21 cellular contexts compared by ENCODE assay signal in the genomic region with DNA sequence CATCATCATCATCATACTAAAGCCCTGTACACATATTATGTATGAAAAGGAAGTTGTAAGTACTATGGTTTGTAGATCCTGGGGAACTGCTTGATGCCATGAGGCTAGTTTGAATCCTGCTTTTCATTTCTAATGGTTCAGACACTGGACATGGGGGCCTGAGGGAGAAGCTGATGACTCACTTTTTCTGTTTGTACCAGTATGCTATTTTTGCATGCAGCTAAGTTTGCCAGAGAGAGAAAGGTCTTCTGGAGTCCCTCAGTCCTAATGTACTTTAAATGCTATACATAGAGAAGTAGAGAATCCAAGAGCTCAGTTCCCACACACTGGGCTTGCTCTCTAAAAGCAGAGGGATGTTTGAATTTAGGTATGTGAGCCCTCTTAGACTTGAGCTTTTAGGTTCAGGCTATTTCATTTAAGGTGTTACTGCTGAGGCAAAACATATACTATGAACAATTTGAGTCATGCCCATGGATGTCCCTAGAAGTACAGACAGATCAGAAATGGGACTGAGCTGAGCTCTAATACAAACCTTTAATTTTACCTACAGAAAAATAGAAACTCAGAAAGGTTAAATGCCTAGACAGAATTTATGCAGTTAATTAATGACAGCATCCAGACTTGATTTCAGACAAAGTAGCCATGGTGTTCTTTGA. TPM values are rescaled to one million over a fixed set of nuclear protein-coding genes. Genes with fewer than 3 reads are reported as not detected.
DNase-seq lines count a peak whose midpoint lies in the region; ATAC-seq and TF ChIP-seq lines count a peak whose summit lies in the region.
"Had no signal": no experiment of that assay in that cellular context is flagged by ENCODE, and none has a peak within 500 bp of the region (broad histone marks: within the 10 kb centered on the region; RNA-seq: fewer than 3 reads in every experiment).

No MANE protein-coding gene starts in this region.

- H3K9ac ChIP-seq in PC-3 (ENCODE audit: low read length) = no peak overlapping the region
- H3K9ac ChIP-seq in fibroblast of lung (ENCODE audit: insufficient read depth, low read length) = no peak overlapping the region

- H3K27ac ChIP-seq in PC-3 (ENCODE audit: low read length) = no peak overlapping the region
- no peak overlapping the region for H3K27ac ChIP-seq in fibroblast of lung (ENCODE audit: insufficient read depth, low read length)
- H3K27ac ChIP-seq: adrenal gland had no signal

- no peaks in the 10 kb centered on the region for H3K9me2 ChIP-seq in PC-3 (replicated peaks; ENCODE audit: low read length)

- DNase-seq in PC-3 = peak; percentile 5
- peak; percentile 36 to 56 for DNase-seq in fibroblast of lung (ENCODE audit: low read depth in 2 of 2)
- peak; percentile 31 for DNase-seq in retinal pigment epithelial cell (ENCODE audit: low read depth)
- DNase-seq in immature natural killer cell = no peak
- DNase-seq in NCI-H748 treated with DMSO at 0.1 percent for 48 hours (lab: John Stamatoyannopoulos, UW) = no peak
- DNase-seq in NCI-H1930 (lab: John Stamatoyannopoulos, UW) = no peak
- no peak for DNase-seq in middle frontal gyrus (ENCODE audit: extremely low spot score, low spot score)
- DNase-seq: activated CD4-positive, alpha-beta T cell treated with anti-CD3 and anti-CD28 coated beads, Interleukin-2, amount 10 ng/mL, durations not matched to agents 24 days and 14 days; activated CD8-positive, alpha-beta memory T cell treated with anti-CD3 and anti-CD28 coated beads, Interleukin-2, amount 50 U/mL, for 48 hours; activated gamma-delta T cell; adrenal gland; CD4-positive, alpha-beta T cell; NCI-H1092 treated with DMSO at 0.1 percent for 48 hours; NCI-H2107; NCI-H524; SIG-M5 had no signal

- H3K4me3 ChIP-seq in PC-3 (ENCODE audit: low read length) = no peak overlapping the region
- H3K4me3 ChIP-seq in fibroblast of lung (replicated peaks in 1 of 4; ENCODE audit: control extremely low read depth in 1 of 4, insufficient read depth in 1 of 4, low read depth in 3 of 4, low read length in 4 of 4) = no peak overlapping the region
- H3K4me3 ChIP-seq in retinal pigment epithelial cell (ENCODE audit: low read length) = no peak overlapping the region
- H3K4me3 ChIP-seq: adrenal gland, K562 had no signal

- peak; percentile 49 for ATAC-seq in HG03378 (IDR thresholded peaks at IDR 0.05; ENCODE audit: unreplicated experiment)
- ATAC-seq in PC-3 = no peak
- ATAC-seq: K562 had no signal

- H2AFZ ChIP-seq in PC-3 (ENCODE audit: low read length) = no peak overlapping the region
- H2AFZ ChIP-seq in fibroblast of lung (ENCODE audit: low read length) = no peak overlapping the region

- H3K9me3 Mint-ChIP-seq in immature natural killer cell = no peaks in the 10 kb centered on the region
- H3K9me3 Mint-ChIP-seq: CD4-positive, alpha-beta T cell had no signal

- H3K27ac Mint-ChIP-seq in immature natural killer cell = no peak overlapping the region
- H3K27ac Mint-ChIP-seq: activated CD4-positive, alpha-beta T cell treated with anti-CD3 and anti-CD28 coated beads, Interleukin-2, amount 10 ng/mL, durations not matched to agents 24 days and 14 days; CD4-positive, alpha-beta T cell; mesothelial cell of epicardium; progenitor cell of endocrine pancreas had no signal

- H3K9me3 ChIP-seq in PC-3 (ENCODE audit: low read length) (no peaks in the 10 kb centered on the region), fibroblast of lung (ENCODE audit: control insufficient read depth, insufficient read depth, low read depth, low read length) (no peaks in the 10 kb centered on the region)
- H3K9me3 ChIP-seq: adrenal gland had no signal

- H3K27me3 Mint-ChIP-seq in immature natural killer cell (ENCODE audit: low read depth in 3 of 3) = peaks cover 4 to 6% (median 5%) of the 10 kb centered on the region in 3 donors
- H3K27me3 Mint-ChIP-seq: CD4-positive, alpha-beta T cell; progenitor cell of endocrine pancreas had no signal

- H3K36me3 Mint-ChIP-seq in immature natural killer cell = peaks cover 0 to 7% (median 0%) of the 10 kb centered on the region in 3 donors
- H3K36me3 Mint-ChIP-seq: mesothelial cell of epicardium had no signal

- no peaks in the 10 kb centered on the region for H3K36me3 ChIP-seq in PC-3 (ENCODE audit: low read depth, low read length)
- no peaks in the 10 kb centered on the region for H3K36me3 ChIP-seq in fibroblast of lung (ENCODE audit: control insufficient read depth, insufficient read depth, low read length)
- H3K36me3 ChIP-seq: adrenal gland had no signal

- no peaks in the 10 kb centered on the region for H4K20me1 ChIP-seq in PC-3 (ENCODE audit: low read length)
- no peaks in the 10 kb centered on the region for H4K20me1 ChIP-seq in fibroblast of lung (ENCODE audit: control insufficient read depth, extremely low read depth, insufficient read depth, low read length)

- H3K4me2 ChIP-seq in PC-3 (ENCODE audit: low read length) (no peak overlapping the region), fibroblast of lung (ENCODE audit: extremely low read depth, insufficient read depth, low read length) (no peak overlapping the region)

- no peaks in the 10 kb centered on the region for H3K4me1 Mint-ChIP-seq in immature natural killer cell
- H3K4me1 Mint-ChIP-seq: activated CD4-positive, alpha-beta T cell treated with anti-CD3 and anti-CD28 coated beads, Interleukin-2, amount 10 ng/mL, durations not matched to agents 24 days and 14 days; mesothelial cell of epicardium had no signal

- POLR2A ChIA-PET in PC-3 (lab: Charles Lee; ENCODE audit: unreplicated experiment) = no interaction called here

- no peak overlapping the region for H3K4me3 Mint-ChIP-seq in immature natural killer cell
- H3K4me3 Mint-ChIP-seq: activated CD4-positive, alpha-beta T cell treated with anti-CD3 and anti-CD28 coated beads, Interleukin-2, amount 10 ng/mL, durations not matched to agents 24 days and 14 days; CD4-positive, alpha-beta T cell; mesothelial cell of epicardium; neural crest cell had no signal

- TF ChIP-seq CTCF in PC-3 (conservative IDR thresholded peaks at IDR 0.05; ENCODE audit: low read depth, low read length) (no peak), fibroblast of lung (conservative IDR thresholded peaks at IDR 0.05 in 1 of 2, IDR thresholded peaks at IDR 0.05 in 1 of 2; ENCODE audit: low read depth in 1 of 2, low read length in 2 of 2) (no peak), retinal pigment epithelial cell (conservative IDR thresholded peaks at IDR 0.05; ENCODE audit: low read depth, low read length) (no peak)

- H3K4me1 ChIP-seq in PC-3 (ENCODE audit: insufficient read depth, low read length) (0 out of 2 replicates have a peak, but pooled peaks cover under 1% of the 10 kb centered on the region), fibroblast of lung (ENCODE audit: control insufficient read depth, extremely low read depth, insufficient read depth, low read length) (no peaks in the 10 kb centered on the region)

- H3K27me3 ChIP-seq in PC-3 (ENCODE audit: low read length) = no peaks in the 10 kb centered on the region
- H3K27me3 ChIP-seq in fibroblast of lung (ENCODE audit: control insufficient read depth, insufficient read depth, low read length) = no peaks in the 10 kb centered on the region
- H3K27me3 ChIP-seq: adrenal gland had no signal

- no peaks in the 10 kb centered on the region for H3F3A ChIP-seq in PC-3 (ENCODE audit: low read length, unreplicated experiment)

- CTCF ChIA-PET in PC-3 (lab: Charles Lee) = no interaction called here

- no TSS peak for BruUV-seq in PC-3 (replicated peaks; lab: Mats Ljungman, UMichigan)

- no peaks in the 10 kb centered on the region for H3K79me2 ChIP-seq in PC-3 (ENCODE audit: low read length)
- H3K79me2 ChIP-seq in fibroblast of lung (ENCODE audit: control insufficient read depth, insufficient read depth, low read length) = no peaks in the 10 kb centered on the region

- intact Hi-C loops in PC-3 (cut with micrococcal nuclease) = no loop called here

RNA-seq across cellular contexts. Expression of a gene that starts 17.6 kb away (rescaled TPM):
- total RNA-seq in PC-3 (2014; rRNA removed) = 4.1 and 4.2 TPM in 2 replicates
- not detected in 2 replicates for total RNA-seq in fibroblast of lung
- polyA plus RNA-seq in fibroblast of lung = 0.01 TPM in 2 replicates
- not detected in 2 replicates for polyA plus RNA-seq in fibroblast of lung (2012)
- not detected in 2 replicates for polyA minus RNA-seq in fibroblast of lung (ENCODE audit: low replicate concordance)
- polyA plus RNA-seq in immature natural killer cell = under 1 TPM in 1 of 3 donors, not detected in 2; 0.03 TPM
- total RNA-seq: CD4-positive, alpha-beta T cell had no signal
- polyA plus RNA-seq: K562 had no signal

Comparison
In these comparisons a context has a peak if more than half of its experiments do, and no peak if none do; other contexts are left out.
1. DNase-seq: peak in PC-3 (single experiment), fibroblast of lung (2 of 2) and retinal pigment epithelial cell (single experiment); none in immature natural killer cell (0 of 3), NCI-H748 treated with DMSO at 0.1 percent for 48 hours (single experiment), NCI-H1930 (0 of 2) and middle frontal gyrus (single experiment).